12 cellular contexts compared by ENCODE assay signal in the genomic region with DNA sequence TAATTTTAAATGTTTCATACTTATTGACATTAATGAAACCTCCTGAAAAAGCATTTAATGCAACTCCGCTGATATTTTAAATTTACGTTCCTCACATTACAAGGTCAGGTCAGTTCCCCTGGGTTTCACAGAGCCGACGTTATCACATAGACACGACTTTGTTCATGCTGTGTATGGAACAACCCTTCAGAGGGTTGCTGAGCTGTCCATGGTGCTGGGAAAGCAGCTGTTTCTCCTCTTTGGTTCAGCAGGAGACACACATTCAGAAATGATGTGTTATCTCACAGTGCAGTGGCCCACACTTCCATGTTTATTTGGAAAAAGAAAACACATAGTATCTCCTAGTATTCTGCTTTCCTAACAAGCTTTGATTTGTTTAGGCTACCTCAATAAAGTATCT. TPM values are rescaled to one million over a fixed set of nuclear protein-coding genes. Genes with fewer than 3 reads are reported as not detected.
DNase-seq lines count a peak whose midpoint lies in the region; ATAC-seq, FAIRE-seq and TF ChIP-seq lines count a peak whose summit lies in the region.
"Had no signal": no experiment of that assay in that cellular context is flagged by ENCODE, and none has a peak within 500 bp of the region (broad histone marks: within the 10 kb centered on the region; RNA-seq: fewer than 3 reads in every experiment).

No MANE protein-coding gene starts in this region.

- POLR2A ChIA-PET in SK-N-SH (lab: Yijun Ruan, JAX): no interaction called here
- POLR2A ChIA-PET in endothelial cell of umbilical vein (lab: Charles Lee): no interaction called here

- no peak for TF ChIP-seq POLR2A in endothelial cell of umbilical vein (IDR thresholded peaks at IDR 0.05; ENCODE audit: low read depth, low read length)

- no peaks in the 10 kb centered on the region for H3K9me3 ChIP-seq in SK-N-SH
- H3K9me3 ChIP-seq in endothelial cell of umbilical vein (replicated peaks; ENCODE audit: control insufficient read depth, insufficient read depth, low read length): no peaks in the 10 kb centered on the region
- peaks cover 3% of the 10 kb centered on the region for H3K9me3 ChIP-seq in T-helper 17 cell (ENCODE audit: control insufficient read depth, low read length, poor library complexity, severe bottlenecking)

- no peaks in the 10 kb centered on the region for H3K9me2 ChIP-seq in SK-N-SH

- H4K20me1 ChIP-seq in SK-N-SH (ENCODE audit: insufficient read depth): no peaks in the 10 kb centered on the region
- no peaks in the 10 kb centered on the region for H4K20me1 ChIP-seq in endothelial cell of umbilical vein (replicated peaks; ENCODE audit: control insufficient read depth, extremely low read depth, insufficient read depth, low read length)

- no peak for DNase-seq in SK-N-SH
- peak; percentile 11 for DNase-seq in endothelial cell of umbilical vein (ENCODE audit: low read depth, low spot score)
- DNase-seq in progenitor cell of endocrine pancreas (ENCODE audit: low spot score, unreplicated experiment): peak; percentile 59
- DNase-seq in T-helper 17 cell: no peak
- DNase-seq: NCI-H69 had no signal

- CTCF ChIA-PET in SK-N-SH (lab: Yijun Ruan, JAX) (interaction anchor here (0.7 kb wide), 1 partner anchor 121 kb away, joined by 3 read pairs; no protein-coding TSS in a partner anchor), endothelial cell of umbilical vein (lab: Charles Lee) (interaction anchor here (1.0 kb wide), 1 partner anchor 141 kb away, joined by 3 read pairs; no protein-coding TSS in a partner anchor)

- no peak for FAIRE-seq in endothelial cell of umbilical vein (lab: Jason Lieb, UNC)

- H3K36me3 Mint-ChIP-seq in progenitor cell of endocrine pancreas (ENCODE audit: insufficient read depth) (no peaks in the 10 kb centered on the region), T-helper 17 cell (ENCODE audit: low read depth) (no peaks in the 10 kb centered on the region)

- TF ChIP-seq CTCF in SK-N-SH (IDR thresholded peaks at IDR 0.05) (no peak), endothelial cell of umbilical vein (IDR thresholded peaks at IDR 0.05; ENCODE audit: extremely low read depth in 1 of 2, insufficient read depth in 1 of 2, low read depth in 1 of 2, low read length in 2 of 2) (no peak), progenitor cell of endocrine pancreas (IDR thresholded peaks at IDR 0.05; ENCODE audit: unreplicated experiment) (no peak)

- H3K4me3 ChIP-seq in SK-N-SH (ENCODE audit: low read depth in 2 of 2, low read length in 1 of 2) (no peak overlapping the region), endothelial cell of umbilical vein (replicated peaks in 1 of 3; ENCODE audit: insufficient read depth in 1 of 3, low read depth in 1 of 3, low read length in 3 of 3) (no peak overlapping the region)

- no TSS peak for BruUV-seq in endothelial cell of umbilical vein (replicated peaks; lab: Mats Ljungman, UMichigan)

- dilution Hi-C loops in endothelial cell of umbilical vein (cut with MboI; ENCODE audit: extremely low pct_ligation_motif_present, low sequenced_read_pairs): no loop called here

- H3K27me3 ChIP-seq in SK-N-SH (ENCODE audit: insufficient read depth) (no peaks in the 10 kb centered on the region), endothelial cell of umbilical vein (ENCODE audit: control insufficient read depth in 2 of 2, insufficient read depth in 2 of 2, low read length in 2 of 2) (no peaks in the 10 kb centered on the region)

- no peak overlapping the region for H2AFZ ChIP-seq in SK-N-SH (ENCODE audit: low read depth)
- H2AFZ ChIP-seq in endothelial cell of umbilical vein (ENCODE audit: low read depth, low read length): no peak overlapping the region
- H2AFZ ChIP-seq: parathyroid adenoma had no signal

- no peak overlapping the region for H3K27ac ChIP-seq in SK-N-SH (ENCODE audit: low read depth in 2 of 2, low read length in 1 of 2)
- no peak overlapping the region for H3K27ac ChIP-seq in endothelial cell of umbilical vein (ENCODE audit: insufficient read depth, low read depth, low read length)
- H3K27ac ChIP-seq: epithelial cell of prostate, parathyroid adenoma had no signal

- no peak for ATAC-seq in SK-N-SH treated with all-trans-retinoic acid at 6 μM for 48 hours
- ATAC-seq in GM18519 (IDR thresholded peaks at IDR 0.05; ENCODE audit: low FRiP score, unreplicated experiment): no peak
- ATAC-seq in GM21381 (IDR thresholded peaks at IDR 0.05; ENCODE audit: unreplicated experiment): no peak
- no peak for ATAC-seq in T-helper 17 cell

- H3K4me3 Mint-ChIP-seq in progenitor cell of endocrine pancreas (ENCODE audit: low read depth) (no peak overlapping the region), T-helper 17 cell (no peak overlapping the region)
- H3K4me3 Mint-ChIP-seq: stimulated activated naive CD8-positive, alpha-beta T cell treated with anti-CD3 and anti-CD28 coated beads, Interleukin-15, Interleukin-2, amounts not matched to agents 100 ng/mL and 50 ng/mL, for 24 hours had no signal

- H3K36me3 ChIP-seq in SK-N-SH (replicated peaks in 1 of 2; ENCODE audit: control insufficient read depth in 1 of 2, insufficient read depth in 2 of 2, low read length in 1 of 2) (no peaks in the 10 kb centered on the region), endothelial cell of umbilical vein (ENCODE audit: control insufficient read depth in 2 of 2, extremely low read depth in 1 of 2, insufficient read depth in 2 of 2, low read length in 2 of 2) (no peaks in the 10 kb centered on the region)

- no peak for TF ChIP-seq RAD21 in SK-N-SH (IDR thresholded peaks at IDR 0.05; ENCODE audit: low read length)

- no peaks in the 10 kb centered on the region for H3K9me1 ChIP-seq in endothelial cell of umbilical vein (replicated peaks; ENCODE audit: control insufficient read depth, extremely low read depth, insufficient read depth, low read length)

- H3K4me2 ChIP-seq in SK-N-SH (no peak overlapping the region), endothelial cell of umbilical vein (ENCODE audit: insufficient read depth, low read length) (no peak overlapping the region)

- 86% methylated on average over 5 of the region's 5 CpGs for WGBS in SK-N-SH (ENCODE audit: low lambda C conversion rate)

- TF ChIP-seq EP300 in SK-N-SH (IDR thresholded peaks at IDR 0.05; ENCODE audit: borderline replicate concordance in 1 of 2, low read depth in 1 of 2, low read length in 1 of 2): no peak

- peaks cover 11% of the 10 kb centered on the region for H3F3A ChIP-seq in SK-N-SH (replicated peaks; ENCODE audit: insufficient read depth)

- H3K9me3 Mint-ChIP-seq in progenitor cell of endocrine pancreas (ENCODE audit: low read depth): no peaks in the 10 kb centered on the region
- H3K9me3 Mint-ChIP-seq: stimulated activated naive CD8-positive, alpha-beta T cell treated with anti-CD3 and anti-CD28 coated beads, Interleukin-15, Interleukin-2, amounts not matched to agents 100 ng/mL and 50 ng/mL, for 24 hours had no signal

- H3K4me1 ChIP-seq in SK-N-SH (ENCODE audit: control insufficient read depth in 1 of 2, insufficient read depth in 2 of 2, low read depth in 1 of 2, low read length in 1 of 2) (peaks cover 0 to 12% of the 10 kb centered on the region in 2 experiments; a peak in 2 of 4 replicates), endothelial cell of umbilical vein (ENCODE audit: control insufficient read depth, extremely low read depth, insufficient read depth, low read length) (no peaks in the 10 kb centered on the region)

- H3K9ac ChIP-seq in SK-N-SH (no peak overlapping the region), endothelial cell of umbilical vein (replicated peaks; ENCODE audit: extremely low read depth, insufficient read depth, low read length) (no peak overlapping the region)
- H3K9ac ChIP-seq: parathyroid adenoma had no signal

- H3K27me3 Mint-ChIP-seq in progenitor cell of endocrine pancreas (peaks cover 27% of the 10 kb centered on the region), T-helper 17 cell (no peaks in the 10 kb centered on the region)
- H3K27me3 Mint-ChIP-seq: stimulated activated naive CD8-positive, alpha-beta T cell treated with anti-CD3 and anti-CD28 coated beads, Interleukin-15, Interleukin-2, amounts not matched to agents 100 ng/mL and 50 ng/mL, for 24 hours had no signal

- H3K79me2 ChIP-seq in SK-N-SH (ENCODE audit: insufficient read depth) (no peaks in the 10 kb centered on the region), endothelial cell of umbilical vein (ENCODE audit: control insufficient read depth, insufficient read depth, low read length) (no peaks in the 10 kb centered on the region)

- H3K27ac Mint-ChIP-seq in progenitor cell of endocrine pancreas (no peak overlapping the region), T-helper 17 cell (no peak overlapping the region)
- H3K27ac Mint-ChIP-seq: stimulated activated naive CD8-positive, alpha-beta T cell treated with anti-CD3 and anti-CD28 coated beads, Interleukin-15, Interleukin-2, amounts not matched to agents 100 ng/mL and 50 ng/mL, for 24 hours had no signal

- no peaks in the 10 kb centered on the region for H3K4me1 Mint-ChIP-seq in progenitor cell of endocrine pancreas (ENCODE audit: low read depth)
- H3K4me1 Mint-ChIP-seq in T-helper 17 cell: peaks cover 3% of the 10 kb centered on the region

- intact Hi-C loops in endothelial cell of umbilical vein (cut with micrococcal nuclease): no loop called here

TF ChIP-seq in SK-N-SH, 30 proteins besides CTCF, POLR2A, EP300 and RAD21 (continues in another document):
- no peak for TF ChIP-seq RXRA (IDR thresholded peaks at IDR 0.05; ENCODE audit: borderline replicate concordance, low read depth)

TF ChIP-seq in PFSK-1, 5 proteins besides CTCF, POLR2A, EP300 and RAD21 (continues in another document):
- TF ChIP-seq SIN3A (IDR thresholded peaks at IDR 0.05; ENCODE audit: borderline replicate concordance, insufficient read depth, low read length): no peak

TF ChIP-seq in endothelial cell of umbilical vein, 7 proteins besides CTCF, POLR2A, EP300 and RAD21 (continues in another document):
- no peak for TF ChIP-seq MAX (IDR thresholded peaks at IDR 0.05; ENCODE audit: insufficient read depth, insufficient read length)

RNA-seq across cellular contexts. Expression of gene PPP2R2B, which starts 53.5 kb away (rescaled TPM):
- polyA plus RNA-seq in SK-N-SH (2012; rRNA removed) (11.4 and 11.9 TPM in 2 replicates), endothelial cell of umbilical vein (not detected in 2 replicates)
- polyA plus RNA-seq in SK-N-SH (2012; cell fraction: cytosol; rRNA removed): 13.4 and 13.7 TPM in 2 replicates
- 5.4 and 8.3 TPM in 2 replicates for polyA plus RNA-seq in SK-N-SH (2012; cell fraction: nucleus; rRNA removed)
- not detected for polyA plus RNA-seq in PFSK-1 (2012; ENCODE audit: insufficient read length, low read depth)
- total RNA-seq in endothelial cell of umbilical vein (not detected in 2 replicates), progenitor cell of endocrine pancreas (1.8 and 3.5 TPM in 2 replicates), T-helper 17 cell (10 to 100 TPM in 1 of 2 donors, 1 to 10 TPM in 1; 6.9 to 12.1 TPM)
- polyA plus RNA-seq in endothelial cell of umbilical vein (2011; cell fraction: cytosol; rRNA removed): not detected in 2 replicates
- polyA plus RNA-seq in endothelial cell of umbilical vein (2011; cell fraction: nucleus; rRNA removed): not detected in 2 replicates
- not detected in 2 replicates for polyA plus RNA-seq in endothelial cell of umbilical vein (2012)
- polyA minus RNA-seq in endothelial cell of umbilical vein: not detected in 2 replicates
- polyA minus RNA-seq in endothelial cell of umbilical vein (2011; cell fraction: cytosol; rRNA and poly(A)+ RNA removed): not detected
- not detected in 2 replicates for polyA minus RNA-seq in endothelial cell of umbilical vein (2011; cell fraction: nucleus; rRNA and poly(A)+ RNA removed)

Comparison
In these comparisons a context has a peak if more than half of its experiments do, and no peak if none do; other contexts are left out.
1. DNase-seq: peak in endothelial cell of umbilical vein (single experiment) and progenitor cell of endocrine pancreas (single experiment); none in SK-N-SH (single experiment) and T-helper 17 cell (0 of 3).